Comparison of ENCODE assay signal across 22 cellular contexts in genomic region chr9:88730780-88731179, GRCh38.
DNase-seq lines count a peak whose midpoint lies in the region; ATAC-seq and TF ChIP-seq lines count a peak whose summit lies in the region.
"Had no signal": no experiment of that assay in that cellular context is flagged by ENCODE, and none has a peak within 500 bp of the region (broad histone marks: within the 10 kb centered on the region; RNA-seq: fewer than 3 reads in every experiment).

No MANE protein-coding gene starts in this region.

- no peaks in the 10 kb centered on the region for H3K79me1 ChIP-seq in H9 (ENCODE audit: insufficient read depth, low read depth, low read length, poor library complexity, severe bottlenecking)
- H3K79me1 ChIP-seq in mesenchymal stem cell (replicated peaks; ENCODE audit: low read length, poor library complexity, severe bottlenecking), result no peaks in the 10 kb centered on the region
- H3K79me1 ChIP-seq in trophoblast cell (ENCODE audit: low read length), result no peaks in the 10 kb centered on the region

- no peak overlapping the region for H2AFZ ChIP-seq in H9 (ENCODE audit: low read length)
- H2AFZ ChIP-seq in mesenchymal stem cell (ENCODE audit: low read depth, low read length), result no peak overlapping the region
- H2AFZ ChIP-seq in trophoblast cell (ENCODE audit: insufficient read depth, low read length, poor library complexity), result no peak overlapping the region
- no peak overlapping the region for H2AFZ ChIP-seq in Karpas-422 (ENCODE audit: low read length)
- H2AFZ ChIP-seq: GM23248 had no signal

- H3K4me2 ChIP-seq in H9 (ENCODE audit: insufficient read depth, insufficient read length, low read length), result no peak overlapping the region
- no peak overlapping the region for H3K4me2 ChIP-seq in mesenchymal stem cell (ENCODE audit: low read length, poor library complexity, severe bottlenecking)
- H3K4me2 ChIP-seq in trophoblast cell (ENCODE audit: low read length), result no peak overlapping the region
- H3K4me2 ChIP-seq in Karpas-422 (ENCODE audit: low read depth, low read length, poor library complexity, severe bottlenecking), result no peak overlapping the region

- peaks cover under 1 to 10% of the 10 kb centered on the region in 2 experiments; a peak in 2 of 4 replicates for H3K4me1 Mint-ChIP-seq in H9
- H3K4me1 Mint-ChIP-seq: CD4-positive, CD25-positive, alpha-beta regulatory T cell; CD8-positive, alpha-beta memory T cell had no signal

- peak overlapping the region; percentile 71 for H4K8ac ChIP-seq in H9 (replicated peaks; ENCODE audit: insufficient read length, low read depth, low read length)
- H4K8ac ChIP-seq in mesenchymal stem cell (ENCODE audit: low read length), result peak overlapping the region; percentile 47
- no peak overlapping the region for H4K8ac ChIP-seq in trophoblast cell (ENCODE audit: low read depth, low read length)

- no peak overlapping the region for H2AK5ac ChIP-seq in H9 (ENCODE audit: insufficient read length, low read length)
- no peak overlapping the region for H2AK5ac ChIP-seq in mesenchymal stem cell (ENCODE audit: low read length, severe bottlenecking)
- H2AK5ac ChIP-seq in trophoblast cell (ENCODE audit: low read length), result no peak overlapping the region

- DNase-seq in H9 (no peak), coronary artery (ENCODE audit: low spot score) (no peak), mesenchymal stem cell (no peak), trophoblast cell (no peak), Karpas-422 (no peak)
- DNase-seq: ACHN; BE2C; C1 segment of cervical spinal cord; CD4-positive, CD25-positive, alpha-beta regulatory T cell; CD8-positive, alpha-beta memory T cell; COR-L47; DMS 273 treated with DMSO at 0.1 percent for 48 hours; DMS53; DND-41; EL; GM23248 had no signal

- peaks cover 2% of the 10 kb centered on the region; the same call in 1 of the 2 replicates for H3K4me1 ChIP-seq in H9 (ENCODE audit: insufficient read depth, low read length)
- peaks cover 10% of the 10 kb centered on the region for H3K4me1 ChIP-seq in mesenchymal stem cell (ENCODE audit: control insufficient read depth, insufficient read depth, low read depth, low read length)
- peaks cover 3 to 4% of the 10 kb centered on the region in 2 experiments for H3K4me1 ChIP-seq in trophoblast cell (ENCODE audit: control insufficient read depth in 1 of 2, insufficient read depth in 2 of 2, low read length in 2 of 2)
- H3K4me1 ChIP-seq in Karpas-422 (ENCODE audit: low read length), result no peaks in the 10 kb centered on the region
- H3K4me1 ChIP-seq: BE2C had no signal

- H2BK5ac ChIP-seq in H9 (ENCODE audit: insufficient read length, low read length) (no peak overlapping the region), mesenchymal stem cell (ENCODE audit: low read depth, low read length, poor library complexity, severe bottlenecking) (no peak overlapping the region), trophoblast cell (ENCODE audit: low read depth, low read length, poor library complexity) (no peak overlapping the region)

- H3K27ac ChIP-seq in H9 (ENCODE audit: insufficient read length, low read depth, low read length) (no peak overlapping the region), coronary artery (peak overlapping the region; percentile 80 to 81), mesenchymal stem cell (ENCODE audit: low read length, poor library complexity, severe bottlenecking) (no peak overlapping the region), trophoblast cell (ENCODE audit: low read depth, low read length) (no peak overlapping the region), Karpas-422 (ENCODE audit: low read length) (no peak overlapping the region)
- H3K27ac ChIP-seq: GM23248, HL-60 had no signal

- H2BK15ac ChIP-seq in H9 (ENCODE audit: low read depth, low read length) (no peak overlapping the region), mesenchymal stem cell (ENCODE audit: low read depth, poor library complexity, severe bottlenecking) (no peak overlapping the region)

- H3K23me2 ChIP-seq in H9 (ENCODE audit: insufficient read length, low read depth, low read length, poor library complexity, severe bottlenecking), result no peaks in the 10 kb centered on the region

- H3K79me2 ChIP-seq in H9 (ENCODE audit: insufficient read depth, low read length) (no peaks in the 10 kb centered on the region), trophoblast cell (ENCODE audit: control insufficient read depth, insufficient read depth, low read length, poor library complexity) (no peaks in the 10 kb centered on the region), Karpas-422 (ENCODE audit: low read length) (no peaks in the 10 kb centered on the region)

- H4K20me1 ChIP-seq in H9 (ENCODE audit: control insufficient read depth, insufficient read depth, insufficient read length), result no peaks in the 10 kb centered on the region
- H4K20me1 ChIP-seq in Karpas-422 (ENCODE audit: insufficient read depth, low read depth, low read length), result no peaks in the 10 kb centered on the region

- no peak overlapping the region for H3K27ac Mint-ChIP-seq in H9
- H3K27ac Mint-ChIP-seq: CD4-positive, CD25-positive, alpha-beta regulatory T cell; CD8-positive, alpha-beta memory T cell had no signal

- H4K91ac ChIP-seq in H9 (ENCODE audit: insufficient read length, low read depth, low read length), result no peak overlapping the region
- H4K91ac ChIP-seq in mesenchymal stem cell (ENCODE audit: low read length), result peak overlapping the region; percentile 52
- no peak overlapping the region for H4K91ac ChIP-seq in trophoblast cell (ENCODE audit: low read depth, low read length)

- H3K9me3 ChIP-seq in H9 (ENCODE audit: control insufficient read depth, low read depth, low read length) (no peaks in the 10 kb centered on the region), mesenchymal stem cell (ENCODE audit: control insufficient read depth, low read length) (no peaks in the 10 kb centered on the region), trophoblast cell (ENCODE audit: insufficient read depth, low read depth, low read length) (peaks cover 7% of the 10 kb centered on the region), Karpas-422 (ENCODE audit: low read length) (no peaks in the 10 kb centered on the region)
- H3K9me3 ChIP-seq: BE2C had no signal

- H2BK120ac ChIP-seq in H9 (ENCODE audit: low read depth, low read length, poor library complexity, severe bottlenecking) (no peak overlapping the region), mesenchymal stem cell (ENCODE audit: low read depth, low read length) (no peak overlapping the region), trophoblast cell (ENCODE audit: insufficient read depth, low read length, poor library complexity) (no peak overlapping the region)

- H3K36me3 ChIP-seq in mesenchymal stem cell (ENCODE audit: control insufficient read depth in 1 of 2, insufficient read depth in 2 of 2, low read depth in 1 of 2, low read length in 2 of 2), result no peaks in the 10 kb centered on the region
- H3K36me3 ChIP-seq in trophoblast cell (ENCODE audit: control insufficient read depth in 1 of 2, insufficient read depth in 2 of 2, low read length in 2 of 2), result no peaks in the 10 kb centered on the region
- H3K36me3 ChIP-seq in Karpas-422 (ENCODE audit: insufficient read depth, low read length), result no peaks in the 10 kb centered on the region
- H3K36me3 ChIP-seq: BE2C had no signal

- H4K5ac ChIP-seq in H9 (ENCODE audit: insufficient read length, low read depth, low read length), result peak overlapping the region; percentile 66

- ATAC-seq in GM21737 (IDR thresholded peaks at IDR 0.05; ENCODE audit: unreplicated experiment) (no peak), HG03442 (IDR thresholded peaks at IDR 0.05; ENCODE audit: unreplicated experiment) (no peak)
- ATAC-seq: GM12878, HCT116, K562 had no signal

- no peak overlapping the region for H3K4me3 ChIP-seq in coronary artery
- no peak overlapping the region for H3K4me3 ChIP-seq in mesenchymal stem cell (ENCODE audit: insufficient read depth in 1 of 2, low read depth in 1 of 2, low read length in 2 of 2)
- H3K4me3 ChIP-seq in trophoblast cell (ENCODE audit: low read depth, low read length), result peak overlapping the region; percentile 21
- no peak overlapping the region for H3K4me3 ChIP-seq in Karpas-422 (ENCODE audit: low read length)
- H3K4me3 ChIP-seq: GM12878, GM23248, K562 had no signal

- WGBS in H9 (ENCODE audit: extremely low coverage, insufficient read length, low lambda C conversion rate), result no CpG with 5 or more reads among the region's 1 CpG
- WGBS in mesenchymal stem cell, result 90% methylated on average over 1 of the region's 1 CpG
- no CpG with 5 or more reads among the region's 1 CpG for WGBS in trophoblast cell (ENCODE audit: extremely low coverage, insufficient coverage, insufficient read length)

- no peak overlapping the region for H4K12ac ChIP-seq in trophoblast cell (ENCODE audit: low read depth, low read length)

- no peaks in the 10 kb centered on the region for H3K9me2 ChIP-seq in Karpas-422 (replicated peaks; ENCODE audit: insufficient read depth, low read length)

- H3K27me3 ChIP-seq in H9 (ENCODE audit: insufficient read depth, low read length), result no peaks in the 10 kb centered on the region
- H3K27me3 ChIP-seq in mesenchymal stem cell (ENCODE audit: control insufficient read depth in 1 of 2, insufficient read depth in 1 of 2, low read length in 2 of 2), result no peaks in the 10 kb centered on the region
- H3K27me3 ChIP-seq in trophoblast cell (ENCODE audit: insufficient read depth, low read length), result no peaks in the 10 kb centered on the region
- H3K27me3 ChIP-seq in Karpas-422 (ENCODE audit: low read length), result no peaks in the 10 kb centered on the region
- H3K27me3 ChIP-seq: BE2C had no signal

- no peak overlapping the region for H3T11ph ChIP-seq in H9 (ENCODE audit: low read length)

- H3K18ac ChIP-seq in H9 (ENCODE audit: insufficient read length, low read depth, low read length), result no peak overlapping the region
- no peak overlapping the region for H3K18ac ChIP-seq in mesenchymal stem cell (ENCODE audit: low read depth in 1 of 2, low read length in 2 of 2)
- no peak overlapping the region for H3K18ac ChIP-seq in trophoblast cell (ENCODE audit: low read length)

- H3K4me3 Mint-ChIP-seq in H9, result no peak overlapping the region
- H3K4me3 Mint-ChIP-seq: CD4-positive, CD25-positive, alpha-beta regulatory T cell; CD8-positive, alpha-beta memory T cell had no signal

- H3K14ac ChIP-seq in H9 (ENCODE audit: insufficient read depth, low read length) (no peak overlapping the region), mesenchymal stem cell (ENCODE audit: low read length in 2 of 2) (no peak overlapping the region), trophoblast cell (ENCODE audit: low read length) (no peak overlapping the region)

- no peak overlapping the region for H3K56ac ChIP-seq in H9 (ENCODE audit: insufficient read length, low read depth, low read length)

- no peak overlapping the region for H2BK20ac ChIP-seq in H9 (ENCODE audit: low read depth, low read length, poor library complexity, severe bottlenecking)

- TF ChIP-seq CTCF in H9 (conservative IDR thresholded peaks at IDR 0.05) (no peak), coronary artery (IDR thresholded peaks at IDR 0.05) (no peak)

- peaks cover 2 to 9% of the 10 kb centered on the region in 2 experiments; a peak in 2 of 5 replicates for H3K9me3 Mint-ChIP-seq in H9

- H3K27me3 Mint-ChIP-seq in H9 (ENCODE audit: low read depth), result peaks cover 5% of the 10 kb centered on the region

- H3K23ac ChIP-seq in H9 (ENCODE audit: insufficient read length, low read depth, low read length), result no peak overlapping the region
- no peak overlapping the region for H3K23ac ChIP-seq in mesenchymal stem cell (ENCODE audit: low read length in 2 of 2)
- H3K23ac ChIP-seq in trophoblast cell (ENCODE audit: low read length), result no peak overlapping the region

- H2BK12ac ChIP-seq in H9 (ENCODE audit: insufficient read length, low read depth, low read length), result no peak overlapping the region
- peak overlapping the region; percentile 17 to 71 for H2BK12ac ChIP-seq in mesenchymal stem cell (ENCODE audit: low read length in 2 of 2)
- H2BK12ac ChIP-seq in trophoblast cell (ENCODE audit: low read length), result no peak overlapping the region

- H3K36me3 Mint-ChIP-seq in H9 (ENCODE audit: insufficient read depth in 1 of 3, low read depth in 3 of 3), result no peaks in the 10 kb centered on the region; a peak in 1 of 7 replicates
- H3K36me3 Mint-ChIP-seq: CD4-positive, CD25-positive, alpha-beta regulatory T cell; CD8-positive, alpha-beta memory T cell had no signal

- H3K4ac ChIP-seq in H9 (ENCODE audit: low read depth, low read length), result no peak overlapping the region
- no peak overlapping the region for H3K4ac ChIP-seq in mesenchymal stem cell (ENCODE audit: low read depth in 1 of 2, low read length in 2 of 2)
- no peak overlapping the region for H3K4ac ChIP-seq in trophoblast cell (ENCODE audit: low read depth, low read length)

- H3K9ac ChIP-seq in H9 (ENCODE audit: extremely low read depth, insufficient read length, low read length) (no peak overlapping the region), mesenchymal stem cell (ENCODE audit: low read length) (no peak overlapping the region), trophoblast cell (ENCODE audit: low read length) (no peak overlapping the region), Karpas-422 (ENCODE audit: low read length) (no peak overlapping the region)
- H3K9ac ChIP-seq: GM23248 had no signal

Comparison
In these comparisons a context has a peak if more than half of its experiments do, and no peak if none do; other contexts are left out.
1. H2BK12ac ChIP-seq: peak in mesenchymal stem cell (2 of 2); none in H9 (single experiment) and trophoblast cell (single experiment).
2. H3K27ac ChIP-seq: peak in coronary artery (2 of 2); none in H9 (single experiment), mesenchymal stem cell (single experiment), trophoblast cell (single experiment) and Karpas-422 (single experiment).